ENCODE assay signal across 27 cellular contexts in the genomic region with DNA sequence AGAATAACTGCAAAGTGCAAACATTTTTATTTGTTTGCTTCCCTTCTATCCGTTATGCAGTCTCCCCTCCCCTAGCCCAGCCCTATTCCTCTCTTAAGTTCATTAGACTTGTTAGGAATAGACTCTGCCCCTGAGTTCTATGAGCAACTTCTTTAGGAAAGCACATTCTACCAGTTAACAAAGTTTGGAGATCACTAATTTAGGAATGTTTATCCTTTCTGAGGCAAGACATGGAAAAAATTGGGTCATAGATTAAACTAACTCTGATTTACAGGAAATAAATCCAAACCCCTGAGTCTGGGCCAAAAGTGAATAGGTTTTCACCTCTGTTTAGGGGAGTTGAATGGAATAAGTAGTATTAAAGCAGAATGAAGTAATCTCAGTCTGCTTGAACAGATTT. TPM values are rescaled to one million over a fixed set of nuclear protein-coding genes. Genes with fewer than 3 reads are reported as not detected.
"Had no signal": no experiment of that assay in that cellular context is flagged by ENCODE, and none has a peak within 500 bp of the region (broad histone marks: within the 10 kb centered on the region; RNA-seq: fewer than 3 reads in every experiment).

No MANE protein-coding gene starts in this region.

- DNase-seq: activated CD4-positive, alpha-beta T cell treated with anti-CD3 and anti-CD28 coated beads for 4 hours; activated CD4-positive, alpha-beta T cell treated with anti-CD3 and anti-CD28 coated beads, Interleukin-2, amount 50 U/mL, for 48 hours; activated CD8-positive, alpha-beta memory T cell treated with anti-CD3 and anti-CD28 coated beads for 24 hours; activated effector memory CD4-positive, alpha-beta T cell treated with Interleukin-2 at 50 U/mL for 16 hours; activated naive CD4-positive, alpha-beta T cell treated with anti-CD3 and anti-CD28 coated beads for 36 hours; activated naive CD8-positive, alpha-beta T cell treated with anti-CD3 and anti-CD28 coated beads for 36 hours; caudate nucleus; cortex of kidney; left ventricle myocardium inferior; mammary epithelial cell; naive B cell; ovary; stimulated activated CD4-positive, alpha-beta T cell treated with anti-CD3 and anti-CD28 coated beads, Interleukin-12 subunit alpha, Interleukin-12 subunit beta, amount 100 ng/mL, for 4 hours; stimulated activated CD4-positive, alpha-beta T cell treated with anti-CD3 and anti-CD28 coated beads, Interleukin-4, amount 100 ng/mL, for 1 hour; substantia nigra; SW 1271; T-helper 9 cell; upper lobe of left lung had no signal

- ATAC-seq: sciatic nerve had no signal

- H3K36me3 ChIP-seq: ovary, upper lobe of left lung, vagina had no signal

- H3K9me3 ChIP-seq: ascending aorta, left ventricle myocardium inferior, ovary, upper lobe of left lung, vagina had no signal

- FAIRE-seq: endothelial cell of umbilical vein, TTC549 had no signal

- H3K4me3 ChIP-seq: ascending aorta, left ventricle myocardium inferior, ovary, skin epidermis, upper lobe of left lung, vagina had no signal

- H3K27ac ChIP-seq: ascending aorta, left ventricle myocardium inferior, ovary, upper lobe of left lung, vagina, VCaP had no signal

- H3K27me3 ChIP-seq: ascending aorta, ovary, upper lobe of left lung, vagina had no signal

- H3K4me1 ChIP-seq: left ventricle myocardium inferior, vagina had no signal

RNA-seq across cellular contexts. Expression of gene C3orf80, which starts 34.4 kb away (rescaled TPM):
- total RNA-seq: activated naive CD4-positive, alpha-beta T cell treated with anti-CD3 and anti-CD28 coated beads for 36 hours; activated naive CD8-positive, alpha-beta T cell treated with anti-CD3 and anti-CD28 coated beads for 36 hours; ascending aorta; endothelial cell of umbilical vein; mammary epithelial cell; mesothelial cell of epicardium; renal cortical epithelial cell; vagina had no signal
- polyA plus RNA-seq: mammary epithelial cell had no signal
